Comparison of ENCODE assay signal across 1 cellular context in the genomic region with DNA sequence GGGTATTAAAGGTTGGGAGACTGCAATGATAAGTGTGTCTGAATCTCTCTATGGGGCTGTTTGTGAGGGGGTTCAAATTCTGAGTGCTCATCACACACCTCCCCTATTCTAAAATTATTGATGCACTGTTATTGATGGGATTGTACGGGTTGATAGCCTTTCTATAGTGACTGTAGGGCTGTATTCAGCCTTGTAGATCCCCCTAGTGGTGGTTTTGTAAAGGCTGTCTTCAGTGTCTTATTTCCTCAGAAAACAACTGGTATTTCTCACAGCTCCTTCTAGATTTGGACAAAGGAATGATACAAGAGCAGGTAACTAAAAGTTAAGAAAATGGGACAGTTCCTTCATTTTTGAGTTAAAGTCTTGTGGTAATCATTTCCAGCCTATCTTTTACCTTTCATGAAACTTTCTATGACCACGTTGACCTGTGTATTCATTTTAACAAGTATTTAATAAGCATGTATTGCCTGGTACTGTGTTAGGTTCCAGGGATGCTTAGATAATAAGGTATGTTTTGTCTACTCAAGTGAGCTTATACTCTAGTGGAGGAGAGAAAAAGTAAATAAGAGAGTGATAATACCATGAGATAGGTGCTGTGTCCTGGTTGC.
TF ChIP-seq lines count a peak whose summit lies in the region.

No MANE protein-coding gene starts in this region.

TF ChIP-seq in IMR-90, 13 proteins besides CTCF, POLR2A, EP300 and RAD21:
- no peak for TF ChIP-seq CHD1 (IDR thresholded peaks at IDR 0.05; ENCODE audit: low read depth, low read length)
- no peak for TF ChIP-seq MAZ (IDR thresholded peaks at IDR 0.05; ENCODE audit: borderline replicate concordance, low read depth, low read length)
- TF ChIP-seq, protein P1, sequence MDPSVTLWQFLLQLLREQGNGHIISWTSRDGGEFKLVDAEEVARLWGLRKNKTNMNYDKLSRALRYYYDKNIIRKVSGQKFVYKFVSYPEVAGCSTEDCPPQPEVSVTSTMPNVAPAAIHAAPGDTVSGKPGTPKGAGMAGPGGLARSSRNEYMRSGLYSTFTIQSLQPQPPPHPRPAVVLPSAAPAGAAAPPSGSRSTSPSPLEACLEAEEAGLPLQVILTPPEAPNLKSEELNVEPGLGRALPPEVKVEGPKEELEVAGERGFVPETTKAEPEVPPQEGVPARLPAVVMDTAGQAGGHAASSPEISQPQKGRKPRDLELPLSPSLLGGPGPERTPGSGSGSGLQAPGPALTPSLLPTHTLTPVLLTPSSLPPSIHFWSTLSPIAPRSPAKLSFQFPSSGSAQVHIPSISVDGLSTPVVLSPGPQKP (IDR thresholded peaks at IDR 0.05; ENCODE audit: borderline replicate concordance, low read depth, low read length) = no peak
- peak; percentile 78 for TF ChIP-seq SMC3 (IDR thresholded peaks at IDR 0.05; ENCODE audit: low read depth, low read length)
- no peak for TF ChIP-seq RCOR1 (IDR thresholded peaks at IDR 0.05; ENCODE audit: insufficient replicate concordance, low read length)
- TF ChIP-seq, protein P2, sequence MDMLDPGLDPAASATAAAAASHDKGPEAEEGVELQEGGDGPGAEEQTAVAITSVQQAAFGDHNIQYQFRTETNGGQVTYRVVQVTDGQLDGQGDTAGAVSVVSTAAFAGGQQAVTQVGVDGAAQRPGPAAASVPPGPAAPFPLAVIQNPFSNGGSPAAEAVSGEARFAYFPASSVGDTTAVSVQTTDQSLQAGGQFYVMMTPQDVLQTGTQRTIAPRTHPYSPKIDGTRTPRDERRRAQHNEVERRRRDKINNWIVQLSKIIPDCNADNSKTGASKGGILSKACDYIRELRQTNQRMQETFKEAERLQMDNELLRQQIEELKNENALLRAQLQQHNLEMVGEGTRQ (IDR thresholded peaks at IDR 0.05; ENCODE audit: low read depth, low read length) = no peak
